Comparison of ENCODE assay signal across 7 cellular contexts in genomic region chr17:7989781-7990655, GRCh38.
A peak's percentile ranks its signal among the peaks of the same experiment; 100 is the strongest.
DNase-seq lines count a peak whose midpoint lies in the region; ATAC-seq and TF ChIP-seq lines count a peak whose summit lies in the region.

No MANE protein-coding gene starts in this region.

- peak; percentile 82 for ATAC-seq in HG02885 (IDR thresholded peaks at IDR 0.05; ENCODE audit: poor library complexity, unreplicated experiment)
- ATAC-seq in activated CD4-positive, CD25-positive, alpha-beta regulatory T cell treated with anti-CD3 and anti-CD28 coated beads, Interleukin-2, amount 50 U/mL, for 24 hours: peak; percentile 90 to 93
- ATAC-seq in central memory CD8-positive, alpha-beta T cell (replicated peaks; ENCODE audit: extremely low read depth, poor library complexity, severe bottlenecking): peak; percentile 81

- H3K27ac Mint-ChIP-seq in central memory CD8-positive, alpha-beta T cell (ENCODE audit: low read depth): peak overlapping the region; percentile 85

- H3K4me1 Mint-ChIP-seq in central memory CD8-positive, alpha-beta T cell: peaks cover 15% of the 10 kb centered on the region

- peaks cover 11% of the 10 kb centered on the region for H3K27me3 Mint-ChIP-seq in central memory CD8-positive, alpha-beta T cell

- peaks cover 8% of the 10 kb centered on the region for H3K36me3 Mint-ChIP-seq in central memory CD8-positive, alpha-beta T cell (ENCODE audit: insufficient read depth)

- peak; percentile 99 for TF ChIP-seq CTCF in GM13977 (IDR thresholded peaks at IDR 0.05; ENCODE audit: extremely low read depth, insufficient read depth, missing control alignments)

- H3K9me3 Mint-ChIP-seq in central memory CD8-positive, alpha-beta T cell: no peaks in the 10 kb centered on the region

- DNase-seq in GM13977 (ENCODE audit: low spot score) (peak; percentile 91), NCI-H2171 (lab: John Stamatoyannopoulos, UW) (peak; percentile 66), kidney glomerular epithelial cell (lab: John Stamatoyannopoulos, UW) (peak; percentile 50)
- peak; percentile 86 to 98 for DNase-seq in central memory CD8-positive, alpha-beta T cell (ENCODE audit: low spot score in 2 of 2)
- peak; percentile 81 to 93 for DNase-seq in stimulated activated CD4-positive, alpha-beta T cell treated with anti-CD3 and anti-CD28 coated beads, Interleukin-15, amount 100 ng/mL, for 48 hours (ENCODE audit: low read depth in 2 of 2)

- in situ Hi-C loops in GM13977 (cut with MboI; ENCODE audit: low pct_unique_long_range_greater_than_20kb, low sequenced_read_pairs, unreplicated experiment): loop anchor here (10.0 kb wide), 1 partner anchor 75 kb away; the partner anchor contains the start of gene RNF227

- peak overlapping the region; percentile 79 for H3K4me3 Mint-ChIP-seq in central memory CD8-positive, alpha-beta T cell

Comparison
In these comparisons a context has a peak if more than half of its experiments do, and no peak if none do; other contexts are left out.
1. Peak in every context shown above with its lines: DNase-seq and ATAC-seq.